In genomic region chr3:119647177-119647576, GRCh38 we compare ENCODE assay signal across 21 cellular contexts. TPM values are rescaled to one million over a fixed set of nuclear protein-coding genes. Genes with fewer than 3 reads are reported as not detected.
DNase-seq lines count a peak whose midpoint lies in the region; ATAC-seq and TF ChIP-seq lines count a peak whose summit lies in the region.
"Had no signal": no experiment of that assay in that cellular context is flagged by ENCODE, and none has a peak within 500 bp of the region (broad histone marks: within the 10 kb centered on the region; RNA-seq: fewer than 3 reads in every experiment).

No MANE protein-coding gene starts in this region.

- H3K36me3 ChIP-seq in lower lobe of right lung (peaks cover 7% of the 10 kb centered on the region), skeletal muscle tissue (ENCODE audit: control insufficient read depth in 3 of 3, insufficient read depth in 3 of 3, low read length in 3 of 3) (peaks cover 23 to 39% (median 25%) of the 10 kb centered on the region in 3 donors)
- H3K36me3 ChIP-seq: ovary had no signal

- peak overlapping the region; percentile 84 for H3K27ac ChIP-seq in lower lobe of right lung
- H3K27ac ChIP-seq in skeletal muscle tissue (ENCODE audit: low read depth, low read length): peak overlapping the region; percentile 95
- H3K27ac ChIP-seq: epithelial cell of prostate, ovary had no signal

- peak; percentile 63 to 67 for ATAC-seq in lower lobe of right lung
- no peak for ATAC-seq in activated T-cell treated with anti-CD3 and anti-CD28 coated beads, Interleukin-2, amount 50 U/mL, for 4 hours
- no peak for ATAC-seq in HG02763 (IDR thresholded peaks at IDR 0.05; ENCODE audit: unreplicated experiment)
- no peak for ATAC-seq in T-cell (replicated peaks in 1 of 4)
- ATAC-seq: activated CD4-positive, alpha-beta T cell treated with anti-CD3 and anti-CD28 coated beads for 36 hours; CD8-positive, alpha-beta T cell had no signal

- H3K9me3 ChIP-seq in lower lobe of right lung (no peaks in the 10 kb centered on the region), skeletal muscle tissue (ENCODE audit: control insufficient read depth in 3 of 3, low read length in 3 of 3) (no peaks in the 10 kb centered on the region)
- H3K9me3 ChIP-seq: ovary, testis had no signal

- no peaks in the 10 kb centered on the region for H3K9me3 Mint-ChIP-seq in activated T-cell treated with anti-CD3 and anti-CD28 coated beads, Interleukin-2, amount 50 U/mL, for 4 hours
- H3K9me3 Mint-ChIP-seq in T-cell: no peaks in the 10 kb centered on the region
- H3K9me3 Mint-ChIP-seq: activated naive CD8-positive, alpha-beta T cell treated with anti-CD3 and anti-CD28 coated beads for 36 hours; CD8-positive, alpha-beta T cell had no signal

- peak overlapping the region in 2 of 3 donors; percentile 62 to 71 for H3K9ac ChIP-seq in skeletal muscle tissue (ENCODE audit: low read depth in 1 of 3, low read length in 3 of 3)

- H3K27me3 ChIP-seq in lower lobe of right lung (ENCODE audit: low read depth) (no peaks in the 10 kb centered on the region), skeletal muscle tissue (ENCODE audit: control insufficient read depth in 3 of 3, insufficient read depth in 3 of 3, low read length in 3 of 3) (no peaks in the 10 kb centered on the region)
- H3K27me3 ChIP-seq: ovary, testis had no signal

- H3K27me3 Mint-ChIP-seq in activated T-cell treated with anti-CD3 and anti-CD28 coated beads, Interleukin-2, amount 50 U/mL, for 4 hours (ENCODE audit: low read depth): no peaks in the 10 kb centered on the region
- no peaks in the 10 kb centered on the region for H3K27me3 Mint-ChIP-seq in T-cell
- H3K27me3 Mint-ChIP-seq: activated CD4-positive, alpha-beta T cell treated with anti-CD3 and anti-CD28 coated beads for 36 hours; activated naive CD8-positive, alpha-beta T cell treated with anti-CD3 and anti-CD28 coated beads for 36 hours had no signal

- H3K4me3 Mint-ChIP-seq in activated T-cell treated with anti-CD3 and anti-CD28 coated beads, Interleukin-2, amount 50 U/mL, for 4 hours: no peak overlapping the region
- H3K4me3 Mint-ChIP-seq in T-cell: no peak overlapping the region
- H3K4me3 Mint-ChIP-seq: activated CD4-positive, alpha-beta T cell treated with anti-CD3 and anti-CD28 coated beads for 36 hours; activated naive CD8-positive, alpha-beta T cell treated with anti-CD3 and anti-CD28 coated beads for 36 hours; CD8-positive, alpha-beta T cell had no signal

- H3K4me1 ChIP-seq in lower lobe of right lung (peaks cover 26% of the 10 kb centered on the region), skeletal muscle tissue (ENCODE audit: control insufficient read depth in 3 of 3, insufficient read depth in 3 of 3, low read length in 3 of 3) (peaks cover 53 to 78% (median 70%) of the 10 kb centered on the region in 3 donors)

- peaks cover 16% of the 10 kb centered on the region for H3K4me1 Mint-ChIP-seq in activated T-cell treated with anti-CD3 and anti-CD28 coated beads, Interleukin-2, amount 50 U/mL, for 4 hours (ENCODE audit: low read depth)
- H3K4me1 Mint-ChIP-seq in T-cell: no peaks in the 10 kb centered on the region

- H3K4me3 ChIP-seq in fibroblast of pulmonary artery (replicated peaks; ENCODE audit: low read depth, low read length) (no peak overlapping the region), lower lobe of right lung (no peak overlapping the region), skeletal muscle tissue (ENCODE audit: low read length in 3 of 3) (no peak overlapping the region)
- H3K4me3 ChIP-seq: ovary, testis had no signal

- no peak overlapping the region for H3K27ac Mint-ChIP-seq in T-cell
- H3K27ac Mint-ChIP-seq: activated CD4-positive, alpha-beta T cell treated with anti-CD3 and anti-CD28 coated beads for 36 hours; activated naive CD8-positive, alpha-beta T cell treated with anti-CD3 and anti-CD28 coated beads for 36 hours; CD8-positive, alpha-beta T cell had no signal

- intact Hi-C loops in lower lobe of right lung (cut with DNase I): no loop called here

- DNase-seq in astrocyte of the hippocampus (ENCODE audit: low read depth, low spot score) (peak; percentile 31), fibroblast of pulmonary artery (ENCODE audit: low read depth) (peak; percentile 73), lower lobe of right lung (no peak), H4 (ENCODE audit: low spot score) (no peak), T-cell (no peak)
- no peak for DNase-seq in activated T-cell treated with anti-CD3 and anti-CD28 coated beads, Interleukin-2, amount 50 U/mL, for 4 hours
- DNase-seq: activated CD4-positive, alpha-beta T cell treated with anti-CD3 and anti-CD28 coated beads for 36 hours; activated naive CD8-positive, alpha-beta T cell treated with anti-CD3 and anti-CD28 coated beads for 36 hours; activated T-cell treated with anti-CD3 and anti-CD28 coated beads for 4 hours; CD8-positive, alpha-beta T cell; hypothalamus; NCI-H1417; NCI-H2227 treated with DMSO at 0.1 percent for 48 hours; ovary; SIG-M5; stimulated activated CD4-positive, alpha-beta T cell treated with anti-CD3 and anti-CD28 coated beads, Interleukin-15, amount 100 ng/mL, for 24 hours; T-helper 9 cell; testis had no signal

- H3K36me3 Mint-ChIP-seq in activated T-cell treated with anti-CD3 and anti-CD28 coated beads, Interleukin-2, amount 50 U/mL, for 4 hours (ENCODE audit: insufficient read depth): peaks cover 35% of the 10 kb centered on the region
- peaks cover 71% of the 10 kb centered on the region for H3K36me3 Mint-ChIP-seq in T-cell

- CTCF ChIA-PET in T-cell (lab: Charles Lee): no interaction called here

- TF ChIP-seq CTCF in fibroblast of pulmonary artery (IDR thresholded peaks at IDR 0.05; ENCODE audit: low read length, missing control alignments) (no peak), lower lobe of right lung (IDR thresholded peaks at IDR 0.05) (no peak)

- POLR2A ChIA-PET in T-cell (lab: Charles Lee): no interaction called here

RNA-seq across cellular contexts. Expression of gene POPDC2, which starts 13.2 kb away (rescaled TPM):
- total RNA-seq in lower lobe of right lung (1.5 TPM), skeletal muscle tissue (13.6 TPM), T-cell (1 to 10 TPM; 3.6 to 4.8 (median 4.2) TPM)
- total RNA-seq in activated T-cell treated with anti-CD3 and anti-CD28 coated beads, Interleukin-2, amount 50 U/mL, for 4 hours: 1 to 10 TPM in 2 of 3 donors, under 1 TPM in 1; 0.84 to 2.3 (median 2.0) TPM
- total RNA-seq in H4 (2014; rRNA removed; shearing (Covaris generic)): 0.06 and 0.54 TPM in 2 replicates

RNA-seq across cellular contexts. Expression of gene COX17, which starts 30.0 kb away (rescaled TPM):
- total RNA-seq in lower lobe of right lung (54.4 TPM), skeletal muscle tissue (24.5 TPM), T-cell (10 to 100 TPM; 20.5 to 33.1 (median 30.6) TPM)
- total RNA-seq in activated T-cell treated with anti-CD3 and anti-CD28 coated beads, Interleukin-2, amount 50 U/mL, for 4 hours: 100 to 1,000 TPM in 2 of 3 donors, 10 to 100 TPM in 1; 94.7 to 118 (median 106) TPM
- total RNA-seq in H4 (2014; rRNA removed; shearing (Covaris generic)): 90.9 and 100 TPM in 2 replicates

RNA-seq across cellular contexts. Expression of gene PLA1A, which starts 49.5 kb away (rescaled TPM):
- total RNA-seq in lower lobe of right lung (13.1 TPM), skeletal muscle tissue (not detected), T-cell (not detected)
- not detected for total RNA-seq in activated T-cell treated with anti-CD3 and anti-CD28 coated beads, Interleukin-2, amount 50 U/mL, for 4 hours
- 0.04 and 0.18 TPM in 2 replicates for total RNA-seq in H4 (2014; rRNA removed; shearing (Covaris generic))
- total RNA-seq: activated CD4-positive, alpha-beta T cell treated with anti-CD3 and anti-CD28 coated beads for 36 hours; activated naive CD8-positive, alpha-beta T cell treated with anti-CD3 and anti-CD28 coated beads for 36 hours; CD8-positive, alpha-beta T cell had no signal

RNA-seq across cellular contexts. Expression of gene CFAP91, which starts 55.6 kb away (rescaled TPM):
- 9.0 TPM for total RNA-seq in lower lobe of right lung
- under 0.01 TPM for total RNA-seq in skeletal muscle tissue
- total RNA-seq in activated T-cell treated with anti-CD3 and anti-CD28 coated beads, Interleukin-2, amount 50 U/mL, for 4 hours: under 1 TPM; 0.16 to 0.29 (median 0.25) TPM
- total RNA-seq in H4 (2014; rRNA removed; shearing (Covaris generic)): 0.17 TPM in 1 of 2 replicates, not detected in the other
- 1 to 10 TPM in 1 of 5 donors, under 1 TPM in 3, not detected in 1; 0.14 to 1.2 (median 0.40) TPM for total RNA-seq in T-cell
- total RNA-seq: CD8-positive, alpha-beta T cell had no signal

Comparison
In these comparisons a context has a peak if more than half of its experiments do, and no peak if none do; other contexts are left out.
1. DNase-seq: peak in astrocyte of the hippocampus (single experiment) and fibroblast of pulmonary artery (single experiment); none in lower lobe of right lung (single experiment), activated T-cell treated with anti-CD3 and anti-CD28 coated beads, Interleukin-2, amount 50 U/mL, for 4 hours (single experiment), H4 (single experiment) and T-cell (0 of 34).
2. ATAC-seq: peak in lower lobe of right lung (2 of 2); none in activated T-cell treated with anti-CD3 and anti-CD28 coated beads, Interleukin-2, amount 50 U/mL, for 4 hours (0 of 2), HG02763 (single experiment) and T-cell (0 of 4).
3. RNA of gene PLA1A, which starts 49.5 kb away (total RNA-seq): 13.1 TPM in lower lobe of right lung (single experiment); not detected in T-cell, 0.04 to 0.18 TPM in H4, not detected in activated T-cell treated with anti-CD3 and anti-CD28 coated beads, Interleukin-2, amount 50 U/mL, for 4 hours and not detected in skeletal muscle tissue (single experiment); every median in the first group is over 10 times any median in the second.